Comparison of ENCODE assay signal across 8 cellular contexts in the genomic region with DNA sequence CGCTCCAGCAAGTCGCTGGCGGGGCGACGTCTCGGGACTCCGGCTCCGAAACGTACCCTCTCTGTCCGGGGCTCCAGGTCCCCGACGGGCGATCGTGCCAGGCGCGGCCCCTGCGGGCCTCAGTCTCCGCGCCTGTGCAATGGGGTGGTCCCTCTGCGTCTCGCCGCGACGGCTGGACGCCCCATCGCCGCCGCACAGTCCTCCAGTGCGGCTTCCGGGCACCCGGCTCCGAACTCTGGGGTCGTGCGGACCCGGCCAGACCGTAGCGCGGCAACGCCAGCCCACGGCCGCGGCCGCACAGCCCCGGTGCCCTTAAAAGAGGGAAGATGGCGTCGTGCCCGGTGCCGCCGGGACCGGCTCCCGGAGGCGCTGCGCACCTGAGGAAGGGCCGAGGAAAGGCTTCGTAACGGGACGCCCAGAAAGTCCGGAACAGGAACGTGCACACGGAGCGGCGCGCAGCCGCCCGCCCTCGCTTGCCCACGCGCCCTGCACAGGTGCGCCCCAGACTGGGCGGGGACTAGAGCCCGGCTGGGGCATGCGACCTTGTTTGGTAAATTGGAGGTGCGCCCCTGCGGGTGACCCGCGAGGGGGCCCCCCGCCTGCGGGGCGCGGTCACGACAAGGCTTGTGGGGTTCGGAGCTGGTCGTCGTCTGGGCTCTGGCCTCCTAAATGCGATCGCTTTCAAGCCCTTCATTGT. TPM values are rescaled to one million over a fixed set of nuclear protein-coding genes. Genes with fewer than 3 reads are reported as not detected.
A peak's percentile ranks its signal among the peaks of the same experiment; 100 is the strongest.
DNase-seq lines count a peak whose midpoint lies in the region; ATAC-seq and TF ChIP-seq lines count a peak whose summit lies in the region.

No MANE protein-coding gene starts in this region.

- peak; percentile 15 for TF ChIP-seq CTCF in neural cell (IDR thresholded peaks at IDR 0.05; ENCODE audit: poor library complexity, severe bottlenecking)

- H3K4me1 Mint-ChIP-seq in activated CD4-positive, alpha-beta memory T cell treated with anti-CD3 and anti-CD28 coated beads for 36 hours (ENCODE audit: low read depth) = peaks cover 7% of the 10 kb centered on the region

- H3K79me2 ChIP-seq in neural cell (replicated peaks; ENCODE audit: insufficient read depth, low read length) = no peaks in the 10 kb centered on the region

- H3K4me3 Mint-ChIP-seq in activated CD4-positive, alpha-beta memory T cell treated with anti-CD3 and anti-CD28 coated beads for 36 hours = peak overlapping the region; percentile 59

- H3F3A ChIP-seq in neural cell (ENCODE audit: insufficient read depth, low read length, poor library complexity, severe bottlenecking) = no peaks in the 10 kb centered on the region

- TF ChIP-seq POLR2A in erythroblast (IDR thresholded peaks at IDR 0.05; ENCODE audit: low read length) = no peak

- H3K9me2 ChIP-seq in neural cell (ENCODE audit: insufficient read depth, low read length) = no peaks in the 10 kb centered on the region

- no peak for TF ChIP-seq RAD21 in neural cell (conservative IDR thresholded peaks at IDR 0.05)

- TF ChIP-seq EP300 in neural cell (conservative IDR thresholded peaks at IDR 0.05; ENCODE audit: poor library complexity, severe bottlenecking) = no peak

- no peak for ATAC-seq in GM18907 (IDR thresholded peaks at IDR 0.05; ENCODE audit: unreplicated experiment)

- H3K9ac ChIP-seq in HUES64 (ENCODE audit: low read depth, low read length) = peak overlapping the region; percentile 43; the same call in 1 of the 2 replicates
- peak overlapping the region; percentile 36 for H3K9ac ChIP-seq in neural cell (ENCODE audit: low read length)

- POLR2A ChIA-PET in activated CD4-positive, alpha-beta memory T cell treated with anti-CD3 and anti-CD28 coated beads for 36 hours (lab: Charles Lee) = no interaction called here

- H3K27ac ChIP-seq in HUES64 (ENCODE audit: low read depth, low read length) (no peak overlapping the region; the same call in 1 of the 2 replicates), neural cell (ENCODE audit: low read length) (no peak overlapping the region)

- no peaks in the 10 kb centered on the region for H3K36me3 Mint-ChIP-seq in activated CD4-positive, alpha-beta memory T cell treated with anti-CD3 and anti-CD28 coated beads for 36 hours

- intact Hi-C loops in activated CD4-positive, alpha-beta memory T cell treated with anti-CD3 and anti-CD28 coated beads for 36 hours (cut with micrococcal nuclease) = no loop called here

- DNase-seq in ELF-1 (ENCODE audit: low read depth, low spot score) (peak; percentile 49), erythroblast (lab: John Stamatoyannopoulos, UW) (peak; percentile 20 to 31), dermis blood vessel endothelial cell (no peak), cerebellum (ENCODE audit: low spot score) (no peak)
- peak; percentile 57 for DNase-seq in activated CD4-positive, alpha-beta memory T cell treated with anti-CD3 and anti-CD28 coated beads for 36 hours

- H3K27ac Mint-ChIP-seq in activated CD4-positive, alpha-beta memory T cell treated with anti-CD3 and anti-CD28 coated beads for 36 hours = no peak overlapping the region

- peaks cover 4% of the 10 kb centered on the region for H3K4me1 ChIP-seq in HUES64 (ENCODE audit: insufficient read depth, low read length)

- H3K36me3 ChIP-seq in HUES64 (ENCODE audit: insufficient read depth, low read length) (no peaks in the 10 kb centered on the region), neural cell (ENCODE audit: insufficient read depth, low read length) (no peaks in the 10 kb centered on the region)

- no peaks in the 10 kb centered on the region for H4K20me1 ChIP-seq in neural cell (ENCODE audit: insufficient read depth)

- no peak overlapping the region for H2AFZ ChIP-seq in neural cell (ENCODE audit: low read depth, low read length)

- 2% methylated on average over 86 of the region's 86 CpGs for WGBS in HUES64

- peak overlapping the region; percentile 35 for H3K4me2 ChIP-seq in neural cell (ENCODE audit: low read length)

- H3K9me3 Mint-ChIP-seq in activated CD4-positive, alpha-beta memory T cell treated with anti-CD3 and anti-CD28 coated beads for 36 hours = no peaks in the 10 kb centered on the region

- H3K27me3 ChIP-seq in HUES64 (ENCODE audit: insufficient read depth, low read length) (peaks cover 45% of the 10 kb centered on the region), neural cell (ENCODE audit: insufficient read depth, low read depth, low read length) (peaks cover 35% of the 10 kb centered on the region)

- H3K9me3 ChIP-seq in HUES64 (ENCODE audit: insufficient read depth, low read depth, low read length) (no peaks in the 10 kb centered on the region), neural cell (ENCODE audit: low read length) (no peaks in the 10 kb centered on the region)

- CTCF ChIA-PET in activated CD4-positive, alpha-beta memory T cell treated with anti-CD3 and anti-CD28 coated beads for 36 hours (lab: Charles Lee) = no interaction called here

- peaks cover 4% of the 10 kb centered on the region for H3K27me3 Mint-ChIP-seq in activated CD4-positive, alpha-beta memory T cell treated with anti-CD3 and anti-CD28 coated beads for 36 hours

- peak overlapping the region; percentile 61 for H3K4me3 ChIP-seq in HUES64 (ENCODE audit: low read length)
- peak overlapping the region; percentile 80 for H3K4me3 ChIP-seq in neural cell (ENCODE audit: low read length)

TF ChIP-seq in neural cell, 6 proteins besides CTCF, POLR2A, EP300 and RAD21:
- peak; percentile 76 for TF ChIP-seq EZH2 (IDR thresholded peaks at IDR 0.05; ENCODE audit: borderline replicate concordance, insufficient read depth, low read length, poor library complexity, severe bottlenecking)
- no peak for TF ChIP-seq POLR2AphosphoS5 (IDR thresholded peaks at IDR 0.05)

RNA-seq across cellular contexts. Expression of gene BIK, which starts 0.5 kb away (rescaled TPM):
- 2.7 TPM for polyA plus RNA-seq in HUES64 (2013, experiment 1 of 2)
- polyA plus RNA-seq in HUES64 (2013, experiment 2 of 2) = 3.7 TPM
- total RNA-seq in activated CD4-positive, alpha-beta memory T cell treated with anti-CD3 and anti-CD28 coated beads for 36 hours = 1 to 10 TPM; 4.1 to 4.5 TPM
- 1.5 and 3.1 TPM in 2 replicates for polyA plus RNA-seq in neural cell
- 1.5 TPM in 1 of 2 replicates, not detected in the other for polyA minus RNA-seq in neural cell
- 1.7 and 1.9 TPM in 2 replicates for total RNA-seq in dermis blood vessel endothelial cell
- 0.91 TPM for total RNA-seq in cerebellum

RNA-seq across cellular contexts. Expression of gene TTLL1, which starts 21.9 kb away (rescaled TPM):
- polyA plus RNA-seq in HUES64 (2013, experiment 1 of 2) = 8.2 TPM
- 12.6 TPM for polyA plus RNA-seq in HUES64 (2013, experiment 2 of 2)
- total RNA-seq in activated CD4-positive, alpha-beta memory T cell treated with anti-CD3 and anti-CD28 coated beads for 36 hours = 1 to 10 TPM; 6.1 to 6.7 TPM
- 36.3 and 41.8 TPM in 2 replicates for polyA plus RNA-seq in neural cell
- 45.0 and 52.6 TPM in 2 replicates for polyA minus RNA-seq in neural cell
- total RNA-seq in dermis blood vessel endothelial cell (9.9 and 11.1 TPM in 2 replicates), cerebellum (26.4 TPM)

RNA-seq across cellular contexts. Expression of gene MCAT, which starts 32.1 kb away (rescaled TPM):
- polyA plus RNA-seq in HUES64 (2013, experiment 1 of 2) = 12.2 TPM
- 13.1 TPM for polyA plus RNA-seq in HUES64 (2013, experiment 2 of 2)
- total RNA-seq in activated CD4-positive, alpha-beta memory T cell treated with anti-CD3 and anti-CD28 coated beads for 36 hours = 10 to 100 TPM; 14.3 to 15.3 TPM
- 46.1 and 46.8 TPM in 2 replicates for polyA plus RNA-seq in neural cell
- 33.8 and 35.7 TPM in 2 replicates for polyA minus RNA-seq in neural cell
- total RNA-seq in dermis blood vessel endothelial cell (11.7 and 14.8 TPM in 2 replicates), cerebellum (16.9 TPM)

RNA-seq across cellular contexts. Expression of gene TSPO, which starts 40.3 kb away (rescaled TPM):
- polyA plus RNA-seq in HUES64 (2013, experiment 1 of 2) = 6.5 TPM
- 12.6 TPM for polyA plus RNA-seq in HUES64 (2013, experiment 2 of 2)
- total RNA-seq in activated CD4-positive, alpha-beta memory T cell treated with anti-CD3 and anti-CD28 coated beads for 36 hours = 100 to 1,000 TPM; 131 to 143 TPM
- polyA plus RNA-seq in neural cell = not detected in 2 replicates
- not detected in 2 replicates for polyA minus RNA-seq in neural cell
- total RNA-seq in dermis blood vessel endothelial cell = 361 and 465 TPM in 2 replicates
- total RNA-seq in cerebellum = 18.4 TPM

Comparison
In these comparisons a context has a peak if more than half of its experiments do, and no peak if none do; other contexts are left out.
1. DNase-seq: peak in ELF-1 (single experiment), activated CD4-positive, alpha-beta memory T cell treated with anti-CD3 and anti-CD28 coated beads for 36 hours (single experiment) and erythroblast (2 of 2); none in dermis blood vessel endothelial cell (single experiment) and cerebellum (single experiment).